ENCODE assay signal across 8 cellular contexts in the genomic region with DNA sequence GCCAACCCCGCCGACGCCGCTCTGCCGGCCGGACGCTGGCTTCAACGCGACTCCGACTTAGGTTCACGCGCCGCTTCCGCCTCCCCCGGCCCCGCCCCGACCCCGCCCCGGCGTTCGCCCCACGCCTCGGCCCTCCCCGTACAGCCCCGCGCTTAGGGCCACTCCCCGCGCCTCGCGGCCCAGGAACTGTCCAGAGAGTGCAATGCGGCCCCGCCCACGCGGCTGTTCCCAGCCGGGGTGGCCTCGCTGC. TPM values are rescaled to one million over a fixed set of nuclear protein-coding genes. Genes with fewer than 3 reads are reported as not detected.
A peak's percentile ranks its signal among the peaks of the same experiment; 100 is the strongest.
DNase-seq lines count a peak whose midpoint lies in the region; TF ChIP-seq lines count a peak whose summit lies in the region.

Gene UBP1, minus strand, starts transcription at position 78 of the 250 bp plus-strand sequence. CDS start 557 bp downstream, outside the sequence.

- H3K14ac ChIP-seq in mesenchymal stem cell (ENCODE audit: low read length in 2 of 2) = peak within 1 kb of the TSS; percentile 51 to 99

- no peaks in the 10 kb centered on the region for H3K27me3 ChIP-seq in Peyer's patch
- no peaks in the 10 kb centered on the region for H3K27me3 ChIP-seq in mesenchymal stem cell (ENCODE audit: control insufficient read depth in 1 of 2, insufficient read depth in 1 of 2, low read length in 2 of 2)
- H3K27me3 ChIP-seq in tibial artery = no peaks in the 10 kb centered on the region

- H3K36me3 ChIP-seq in Peyer's patch (no peaks in the 10 kb centered on the region), mesenchymal stem cell (ENCODE audit: control insufficient read depth in 1 of 2, insufficient read depth in 2 of 2, low read depth in 1 of 2, low read length in 2 of 2) (peaks cover 0 to 3% of the 10 kb centered on the region in 2 experiments), tibial artery (no peaks in the 10 kb centered on the region)

- peaks cover 1% of the 10 kb centered on the region for H3K79me1 ChIP-seq in mesenchymal stem cell (replicated peaks; ENCODE audit: low read length, poor library complexity, severe bottlenecking)

- peak within 1 kb of the TSS; percentile 85 to 98 for H3K4ac ChIP-seq in mesenchymal stem cell (ENCODE audit: low read depth in 1 of 2, low read length in 2 of 2)

- WGBS in mesenchymal stem cell = under 1% methylated on average over 35 of the region's 36 CpGs

- peak within 1 kb of the TSS; percentile 90 for H2AK5ac ChIP-seq in mesenchymal stem cell (ENCODE audit: low read length, severe bottlenecking)

- peak within 1 kb of the TSS in 1 of 2 experiments; percentile 94 for H2BK12ac ChIP-seq in mesenchymal stem cell (ENCODE audit: low read length in 2 of 2)

- H2AFZ ChIP-seq in mesenchymal stem cell (ENCODE audit: low read depth, low read length) = peak within 1 kb of the TSS; percentile 77

- H2BK120ac ChIP-seq in mesenchymal stem cell (ENCODE audit: low read depth, low read length) = peak within 1 kb of the TSS; percentile 77

- H3K9ac ChIP-seq in mesenchymal stem cell (ENCODE audit: low read length) = peak within 1 kb of the TSS; percentile 97

- TF ChIP-seq POLR2A in Peyer's patch (IDR thresholded peaks at IDR 0.05) = no peak

- intact Hi-C loops in tibial artery (cut with DNase I; ENCODE audit: low total_unique reads) = no loop called here

- peak within 1 kb of the TSS; percentile 70 for H3K4me3 ChIP-seq in GM08714 (ENCODE audit: low read length)
- H3K4me3 ChIP-seq in Peyer's patch = peak within 1 kb of the TSS; percentile 73 to 88 (median 84)
- peak within 1 kb of the TSS; percentile 99 for H3K4me3 ChIP-seq in coronary artery
- peak within 1 kb of the TSS; percentile 92 to 97 for H3K4me3 ChIP-seq in mesenchymal stem cell (ENCODE audit: insufficient read depth in 1 of 2, low read depth in 1 of 2, low read length in 2 of 2)
- H3K4me3 ChIP-seq in tibial artery = peak within 1 kb of the TSS; percentile 87

- H3K27ac ChIP-seq in Peyer's patch = peak within 1 kb of the TSS; percentile 94 to 99 (median 98)
- peak within 1 kb of the TSS; percentile 92 to 99 for H3K27ac ChIP-seq in coronary artery
- peak within 1 kb of the TSS; percentile 99 for H3K27ac ChIP-seq in mesenchymal stem cell (ENCODE audit: low read length, poor library complexity, severe bottlenecking)
- H3K27ac ChIP-seq in tibial artery = peak within 1 kb of the TSS; percentile 95

- H3K9me3 ChIP-seq in Peyer's patch (no peaks in the 10 kb centered on the region), mesenchymal stem cell (ENCODE audit: control insufficient read depth, low read length) (no peaks in the 10 kb centered on the region), tibial artery (no peaks in the 10 kb centered on the region)

- H4K8ac ChIP-seq in mesenchymal stem cell (ENCODE audit: low read length) = peak within 1 kb of the TSS; percentile 92

- no peak for TF ChIP-seq CTCF in Peyer's patch (IDR thresholded peaks at IDR 0.05)
- TF ChIP-seq CTCF in coronary artery (IDR thresholded peaks at IDR 0.05) = no peak
- no peak for TF ChIP-seq CTCF in tibial artery (IDR thresholded peaks at IDR 0.05)

- peak within 1 kb of the TSS; percentile 94 for H2BK5ac ChIP-seq in mesenchymal stem cell (ENCODE audit: low read depth, low read length, poor library complexity, severe bottlenecking)

- peak within 1 kb of the TSS; percentile 84 for H4K91ac ChIP-seq in mesenchymal stem cell (ENCODE audit: low read length)

- DNase-seq in Peyer's patch (peak in 2 of 3 donors; percentile 100), coronary artery (ENCODE audit: low spot score) (no peak), mesenchymal stem cell (no peak), tibial artery (no peak), HuH-7.5 (ENCODE audit: low spot score) (no peak), kidney glomerular epithelial cell (lab: John Stamatoyannopoulos, UW) (no peak), GOT3 (lab: John Stamatoyannopoulos, UW) (no peak)

- peak within 1 kb of the TSS; percentile 94 to 100 for H3K18ac ChIP-seq in mesenchymal stem cell (ENCODE audit: low read depth in 1 of 2, low read length in 2 of 2)

- H3K4me1 ChIP-seq in Peyer's patch = peaks cover 0 to 37% (median 9%) of the 10 kb centered on the region in 4 donors
- peaks cover 6% of the 10 kb centered on the region for H3K4me1 ChIP-seq in mesenchymal stem cell (ENCODE audit: control insufficient read depth, insufficient read depth, low read depth, low read length)
- H3K4me1 ChIP-seq in tibial artery = peaks cover 0 to 45% (median 32%) of the 10 kb centered on the region in 4 donors

- peak within 1 kb of the TSS; percentile 87 for H2BK15ac ChIP-seq in mesenchymal stem cell (ENCODE audit: low read depth, poor library complexity, severe bottlenecking)

- peak within 1 kb of the TSS in 1 of 2 experiments; percentile 99 for H3K23ac ChIP-seq in mesenchymal stem cell (ENCODE audit: low read length in 2 of 2)

- peak within 1 kb of the TSS; percentile 86 for H3K4me2 ChIP-seq in mesenchymal stem cell (ENCODE audit: low read length, poor library complexity, severe bottlenecking)

RNA-seq across cellular contexts. Expression of gene UBP1, which starts in this region (rescaled TPM):
- total RNA-seq in Peyer's patch = 100 to 1,000 TPM in 1 of 4 donors, 10 to 100 TPM in 3; 61.3 to 192 (median 77.0) TPM
- polyA plus RNA-seq in mesenchymal stem cell (2013, experiment 1 of 2) = 82.8 TPM
- polyA plus RNA-seq in mesenchymal stem cell (2013, experiment 2 of 2) = 76.9 TPM

Comparison
In these comparisons a context has a peak if more than half of its experiments do, and no peak if none do; other contexts are left out.
1. DNase-seq: peak in Peyer's patch (2 of 3); none in coronary artery (single experiment), mesenchymal stem cell (single experiment), tibial artery (0 of 2), HuH-7.5 (single experiment), kidney glomerular epithelial cell (single experiment) and GOT3 (single experiment).
2. Peak in every context shown above with its lines, with median percentiles within 50 percentile points of each other: H3K4me3 ChIP-seq and H3K27ac ChIP-seq.